Comparison of ENCODE assay signal across 8 cellular contexts in genomic region chr19:46716013-46716671, GRCh38. TPM values are rescaled to one million over a fixed set of nuclear protein-coding genes. Genes with fewer than 3 reads are reported as not detected.
DNase-seq lines count a peak whose midpoint lies in the region; ATAC-seq, FAIRE-seq and TF ChIP-seq lines count a peak whose summit lies in the region.

No MANE protein-coding gene starts in this region.

- peak overlapping the region; percentile 99 for H3K4me2 ChIP-seq in OCI-LY7 (ENCODE audit: low read length)

- CTCF ChIA-PET in OCI-LY7 (lab: Charles Lee; ENCODE audit: unreplicated experiment) = no interaction called here

- POLR2A ChIA-PET in OCI-LY7 (lab: Charles Lee) = interaction anchor here (0.5 to 0.7 kb wide), 4 partner anchors 11 to 508 kb away, joined by 3 to 8 read pairs (median 4); no protein-coding TSS in a partner anchor

- peaks cover 40% of the 10 kb centered on the region for H3K79me2 ChIP-seq in OCI-LY7 (ENCODE audit: insufficient read depth, low read depth, low read length)

- intact Hi-C loops in OCI-LY7 (cut with micrococcal nuclease; ENCODE audit: unreplicated experiment) = loop anchor here (5.0 kb wide), 1 partner anchor 71 kb away; the partner anchor contains the start of gene SLC1A5

- H3K4me3 ChIP-seq in OCI-LY7 (ENCODE audit: low read depth, low read length, poor library complexity, severe bottlenecking) = peak overlapping the region; percentile 92
- peak overlapping the region; percentile 95 for H3K4me3 ChIP-seq in coronary artery
- H3K4me3 ChIP-seq in muscle layer of colon (ENCODE audit: low read depth in 1 of 2, low read length in 2 of 2) = peak overlapping the region; percentile 76 to 81

- no peak for FAIRE-seq in H54 (lab: Jason Lieb, UNC)

- H3K9me3 ChIP-seq in ES-I3 (ENCODE audit: control insufficient read depth, insufficient read depth, low read length) (no peaks in the 10 kb centered on the region), OCI-LY7 (ENCODE audit: low read length) (no peaks in the 10 kb centered on the region), muscle layer of colon (ENCODE audit: low read length) (no peaks in the 10 kb centered on the region)

- H3K9ac ChIP-seq in ES-I3 (ENCODE audit: low read depth, low read length) = peak overlapping the region; percentile 91
- peak overlapping the region; percentile 82 for H3K9ac ChIP-seq in muscle layer of colon (ENCODE audit: low read length)

- H3K27me3 ChIP-seq in muscle layer of colon (ENCODE audit: control insufficient read depth in 1 of 2, insufficient read depth in 2 of 2, low read length in 2 of 2) = no peaks in the 10 kb centered on the region

- ATAC-seq in GM21528 (IDR thresholded peaks at IDR 0.05; ENCODE audit: low FRiP score, unreplicated experiment) = no peak

- no peak overlapping the region for H2AFZ ChIP-seq in OCI-LY7 (ENCODE audit: low read length)

- peaks cover 5% of the 10 kb centered on the region; the same call in 1 of the 2 replicates for H3K4me1 ChIP-seq in ES-I3 (ENCODE audit: insufficient read depth, low read length)
- peaks cover 56% of the 10 kb centered on the region for H3K4me1 ChIP-seq in OCI-LY7 (ENCODE audit: insufficient read depth, low read length, poor library complexity, severe bottlenecking)
- H3K4me1 ChIP-seq in muscle layer of colon (ENCODE audit: insufficient read depth, low read length) = peaks cover 18% of the 10 kb centered on the region

- TF ChIP-seq CTCF in OCI-LY7 (conservative IDR thresholded peaks at IDR 0.05; ENCODE audit: low read length) (peak; percentile 64), coronary artery (IDR thresholded peaks at IDR 0.05) (no peak)

- no peaks in the 10 kb centered on the region for H3K9me2 ChIP-seq in OCI-LY7 (ENCODE audit: insufficient read depth, low read length)

- H3K27ac ChIP-seq in OCI-LY7 (ENCODE audit: low read depth, low read length, poor library complexity, severe bottlenecking) = peak overlapping the region; percentile 95
- peak overlapping the region; percentile 92 to 97 for H3K27ac ChIP-seq in coronary artery
- H3K27ac ChIP-seq in muscle layer of colon (ENCODE audit: low read depth, low read length) = peak overlapping the region; percentile 91

- peaks cover 8% of the 10 kb centered on the region; the same call in 1 of the 2 replicates for H4K20me1 ChIP-seq in OCI-LY7 (ENCODE audit: insufficient read depth, low read length)

- DNase-seq in OCI-LY7 (ENCODE audit: low spot score) = peak; percentile 34
- peak; percentile 75 for DNase-seq in coronary artery (ENCODE audit: low spot score)
- DNase-seq in H54 (ENCODE audit: insufficient read length, low spot score) = no peak
- no peak for DNase-seq in Ammon's horn (ENCODE audit: low spot score)
- no peak for DNase-seq in HCEC 1CT

- TF ChIP-seq POLR2A in H54 (IDR thresholded peaks at IDR 0.05; ENCODE audit: low read depth, low read length) = no peak

- BruUV-seq in OCI-LY7 (replicated peaks; lab: Mats Ljungman, UMichigan) = no TSS peak

- H3K36me3 ChIP-seq in ES-I3 (ENCODE audit: insufficient read depth, low read length) = no peaks in the 10 kb centered on the region
- H3K36me3 ChIP-seq in OCI-LY7 (ENCODE audit: insufficient read depth, low read length) = peaks cover 53% of the 10 kb centered on the region
- H3K36me3 ChIP-seq in muscle layer of colon (ENCODE audit: insufficient read depth, low read length) = peaks cover 16% of the 10 kb centered on the region

RNA-seq across cellular contexts. Expression of gene PRKD2, which starts 0.8 kb away (rescaled TPM):
- 30.5 and 34.3 TPM in 2 replicates for total RNA-seq in OCI-LY7 (2014; rRNA removed; shearing (Covaris generic))
- total RNA-seq in OCI-LY7 (2022) = 89.2 and 101 TPM in 2 replicates

RNA-seq across cellular contexts. Expression of gene FKRP, which starts 29.7 kb away (rescaled TPM):
- 15.5 and 24.6 TPM in 2 replicates for total RNA-seq in OCI-LY7 (2014; rRNA removed; shearing (Covaris generic))
- 18.9 and 26.6 TPM in 2 replicates for total RNA-seq in OCI-LY7 (2022)

RNA-seq across cellular contexts. Expression of gene STRN4, which starts 30.1 kb away (rescaled TPM):
- 77.8 and 115 TPM in 2 replicates for total RNA-seq in OCI-LY7 (2014; rRNA removed; shearing (Covaris generic))
- 68.0 and 77.3 TPM in 2 replicates for total RNA-seq in OCI-LY7 (2022)

RNA-seq across cellular contexts. Expression of gene DACT3, which starts 55.2 kb away (rescaled TPM):
- 0.10 and 0.44 TPM in 2 replicates for total RNA-seq in OCI-LY7 (2014; rRNA removed; shearing (Covaris generic))
- total RNA-seq in OCI-LY7 (2022) = not detected in 2 replicates

Comparison
In these comparisons a context has a peak if more than half of its experiments do, and no peak if none do; other contexts are left out.
1. DNase-seq: peak in OCI-LY7 (single experiment) and coronary artery (single experiment); none in H54 (single experiment), Ammon's horn (single experiment) and HCEC 1CT (single experiment).
2. Peak in every context shown above with its lines, with median percentiles within 50 percentile points of each other: H3K27ac ChIP-seq and H3K4me3 ChIP-seq.